Comparison of ENCODE assay signal across 1 cellular context in the genomic region with DNA sequence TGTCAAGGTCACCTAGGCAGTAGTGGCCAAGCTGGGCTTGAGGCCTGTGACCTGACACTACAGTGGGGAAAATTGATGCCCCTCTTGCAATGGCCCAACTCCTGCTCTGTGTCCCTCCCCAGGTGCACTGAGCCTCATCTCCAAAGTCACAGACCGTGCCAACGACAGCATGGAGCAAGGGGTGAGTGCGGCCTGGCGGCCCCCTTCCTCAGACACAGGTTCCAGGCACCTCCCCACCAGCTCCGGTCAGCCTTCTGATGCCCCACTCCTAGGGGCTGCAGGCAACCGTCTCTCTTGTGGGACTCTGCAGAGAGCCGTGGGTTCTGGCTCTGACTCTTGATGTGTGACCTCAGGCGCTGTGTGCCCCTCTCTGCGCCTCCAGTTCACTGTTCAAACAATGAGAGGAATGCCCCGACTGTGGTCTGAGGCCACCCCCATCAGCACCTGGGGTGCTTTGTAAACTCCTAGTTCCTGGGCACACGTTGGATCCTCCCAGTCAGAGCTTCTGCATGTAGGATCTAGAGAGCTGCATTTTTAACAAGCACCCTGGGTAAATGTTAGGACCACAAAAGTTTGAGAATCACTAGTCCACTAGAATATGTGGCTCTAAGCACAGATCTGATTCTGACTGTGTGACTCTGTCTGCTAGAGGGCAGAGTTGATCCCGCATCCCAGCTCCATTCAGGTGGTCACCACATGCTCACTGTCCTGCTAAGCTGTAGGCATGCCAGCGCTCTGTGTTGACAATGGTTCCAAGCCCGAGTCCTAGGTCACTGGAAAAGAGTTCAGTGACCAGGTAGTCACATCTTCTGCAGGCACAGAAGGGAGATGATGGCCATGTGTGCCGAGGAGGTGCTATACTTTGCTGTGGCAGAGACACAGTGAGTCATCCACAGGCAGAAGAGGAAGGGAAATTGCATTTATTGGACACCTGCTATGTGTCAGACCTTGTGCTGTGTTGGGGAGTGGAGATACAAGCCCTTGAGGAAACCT.
TF ChIP-seq lines count a peak whose summit lies in the region.

No MANE protein-coding gene starts in this region.

TF ChIP-seq in GM23338, 12 proteins besides CTCF, POLR2A, EP300 and RAD21:
- TF ChIP-seq STAT1 (IDR thresholded peaks at IDR 0.05; ENCODE audit: unreplicated experiment) (no peak), CREB1 (CRISPR knock-in tag; IDR thresholded peaks at IDR 0.05; ENCODE audit: low read depth) (no peak), POLR2AphosphoS5 (IDR thresholded peaks at IDR 0.05; ENCODE audit: low read depth) (no peak)
- TF ChIP-seq, protein P1, sequence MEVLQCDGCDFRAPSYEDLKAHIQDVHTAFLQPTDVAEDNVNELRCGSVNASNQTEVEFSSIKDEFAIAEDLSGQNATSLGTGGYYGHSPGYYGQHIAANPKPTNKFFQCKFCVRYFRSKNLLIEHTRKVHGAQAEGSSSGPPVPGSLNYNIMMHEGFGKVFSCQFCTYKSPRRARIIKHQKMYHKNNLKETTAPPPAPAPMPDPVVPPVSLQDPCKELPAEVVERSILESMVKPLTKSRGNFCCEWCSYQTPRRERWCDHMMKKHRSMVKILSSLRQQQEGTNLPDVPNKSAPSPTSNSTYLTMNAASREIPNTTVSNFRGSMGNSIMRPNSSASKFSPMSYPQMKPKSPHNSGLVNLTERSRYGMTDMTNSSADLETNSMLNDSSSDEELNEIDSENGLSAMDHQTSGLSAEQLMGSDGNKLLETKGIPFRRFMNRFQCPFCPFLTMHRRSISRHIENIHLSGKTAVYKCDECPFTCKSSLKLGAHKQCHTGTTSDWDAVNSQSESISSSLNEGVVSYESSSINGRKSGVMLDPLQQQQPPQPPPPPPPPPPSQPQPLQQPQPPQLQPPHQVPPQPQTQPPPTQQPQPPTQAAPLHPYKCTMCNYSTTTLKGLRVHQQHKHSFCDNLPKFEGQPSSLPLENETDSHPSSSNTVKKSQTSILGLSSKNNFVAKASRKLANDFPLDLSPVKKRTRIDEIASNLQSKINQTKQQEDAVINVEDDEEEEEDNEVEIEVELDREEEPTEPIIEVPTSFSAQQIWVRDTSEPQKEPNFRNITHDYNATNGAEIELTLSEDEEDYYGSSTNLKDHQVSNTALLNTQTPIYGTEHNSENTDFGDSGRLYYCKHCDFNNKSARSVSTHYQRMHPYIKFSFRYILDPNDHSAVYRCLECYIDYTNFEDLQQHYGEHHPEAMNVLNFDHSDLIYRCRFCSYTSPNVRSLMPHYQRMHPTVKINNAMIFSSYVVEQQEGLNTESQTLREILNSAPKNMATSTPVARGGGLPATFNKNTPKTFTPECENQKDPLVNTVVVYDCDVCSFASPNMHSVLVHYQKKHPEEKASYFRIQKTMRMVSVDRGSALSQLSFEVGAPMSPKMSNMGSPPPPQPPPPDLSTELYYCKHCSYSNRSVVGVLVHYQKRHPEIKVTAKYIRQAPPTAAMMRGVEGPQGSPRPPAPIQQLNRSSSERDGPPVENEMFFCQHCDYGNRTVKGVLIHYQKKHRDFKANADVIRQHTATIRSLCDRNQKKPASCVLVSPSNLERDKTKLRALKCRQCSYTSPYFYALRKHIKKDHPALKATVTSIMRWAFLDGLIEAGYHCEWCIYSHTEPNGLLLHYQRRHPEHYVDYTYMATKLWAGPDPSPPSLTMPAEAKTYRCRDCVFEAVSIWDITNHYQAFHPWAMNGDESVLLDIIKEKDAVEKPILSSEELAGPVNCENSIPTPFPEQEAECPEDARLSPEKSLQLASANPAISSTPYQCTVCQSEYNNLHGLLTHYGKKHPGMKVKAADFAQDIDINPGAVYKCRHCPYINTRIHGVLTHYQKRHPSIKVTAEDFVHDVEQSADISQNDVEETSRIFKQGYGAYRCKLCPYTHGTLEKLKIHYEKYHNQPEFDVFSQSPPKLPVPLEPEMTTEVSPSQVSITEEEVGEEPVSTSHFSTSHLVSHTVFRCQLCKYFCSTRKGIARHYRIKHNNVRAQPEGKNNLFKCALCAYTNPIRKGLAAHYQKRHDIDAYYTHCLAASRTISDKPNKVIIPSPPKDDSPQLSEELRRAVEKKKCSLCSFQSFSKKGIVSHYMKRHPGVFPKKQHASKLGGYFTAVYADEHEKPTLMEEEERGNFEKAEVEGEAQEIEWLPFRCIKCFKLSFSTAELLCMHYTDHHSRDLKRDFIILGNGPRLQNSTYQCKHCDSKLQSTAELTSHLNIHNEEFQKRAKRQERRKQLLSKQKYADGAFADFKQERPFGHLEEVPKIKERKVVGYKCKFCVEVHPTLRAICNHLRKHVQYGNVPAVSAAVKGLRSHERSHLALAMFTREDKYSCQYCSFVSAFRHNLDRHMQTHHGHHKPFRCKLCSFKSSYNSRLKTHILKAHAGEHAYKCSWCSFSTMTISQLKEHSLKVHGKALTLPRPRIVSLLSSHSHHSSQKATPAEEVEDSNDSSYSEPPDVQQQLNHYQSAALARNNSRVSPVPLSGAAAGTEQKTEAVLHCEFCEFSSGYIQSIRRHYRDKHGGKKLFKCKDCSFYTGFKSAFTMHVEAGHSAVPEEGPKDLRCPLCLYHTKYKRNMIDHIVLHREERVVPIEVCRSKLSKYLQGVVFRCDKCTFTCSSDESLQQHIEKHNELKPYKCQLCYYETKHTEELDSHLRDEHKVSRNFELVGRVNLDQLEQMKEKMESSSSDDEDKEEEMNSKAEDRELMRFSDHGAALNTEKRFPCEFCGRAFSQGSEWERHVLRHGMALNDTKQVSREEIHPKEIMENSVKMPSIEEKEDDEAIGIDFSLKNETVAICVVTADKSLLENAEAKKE (CRISPR knock-in tag; IDR thresholded peaks at IDR 0.05): no peak
